19 cellular contexts compared by ENCODE assay signal in the genomic region with DNA sequence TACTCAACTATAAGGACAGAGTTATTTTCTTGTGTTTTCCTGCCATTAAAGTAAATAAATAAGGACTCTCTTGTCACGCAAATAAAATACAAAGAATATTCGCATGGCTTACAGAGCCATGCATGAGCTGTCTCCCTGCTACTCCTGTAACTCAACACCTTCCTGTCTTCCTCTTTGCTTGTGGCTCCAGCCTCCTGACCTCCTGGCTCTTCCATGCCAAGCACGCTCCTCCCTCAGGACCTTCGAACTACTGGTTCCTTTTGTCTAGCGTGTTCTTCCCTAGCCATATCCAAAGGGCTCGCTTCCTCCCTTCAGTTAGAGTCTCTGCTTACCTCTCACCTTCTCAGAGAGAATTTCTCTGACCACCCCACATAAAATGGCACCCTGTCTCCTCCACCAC.
"Had no signal": no experiment of that assay in that cellular context is flagged by ENCODE, and none has a peak within 500 bp of the region (broad histone marks: within the 10 kb centered on the region; RNA-seq: fewer than 3 reads in every experiment).

No MANE protein-coding gene starts in this region.

- H3K4me1 ChIP-seq: SJCRH30 had no signal

- DNase-seq: KBM-7, MV-4-11, NCI-H1048, NCI-H1105, NCI-H1417, NCI-H1436 treated with DMSO at 0.1 percent for 48 hours, NCI-H1694, NCI-H187 treated with DMSO at 0.1 percent for 48 hours, NCI-H2029 treated with DMSO at 0.1 percent for 48 hours, NCI-H524, NCI-H526 treated with DMSO at 0.1 percent for 48 hours, NCI-H748 treated with DMSO at 0.1 percent for 48 hours, PC-3, SHP77 treated with DMSO at 0.1 percent for 48 hours, SJCRH30 had no signal

- H3K9me3 ChIP-seq: SJCRH30 had no signal

- H3K27me3 ChIP-seq: SJCRH30 had no signal

- ATAC-seq: Panc1, PC-3, Right ventricle myocardium inferior, SK-N-SH treated with all-trans-retinoic acid at 6 μM for 48 hours had no signal

- H3K4me3 ChIP-seq: SJCRH30 had no signal

- H3K36me3 ChIP-seq: SJCRH30 had no signal

- H3K27ac ChIP-seq: HL-60, SJCRH30 had no signal
